In the genomic region with DNA sequence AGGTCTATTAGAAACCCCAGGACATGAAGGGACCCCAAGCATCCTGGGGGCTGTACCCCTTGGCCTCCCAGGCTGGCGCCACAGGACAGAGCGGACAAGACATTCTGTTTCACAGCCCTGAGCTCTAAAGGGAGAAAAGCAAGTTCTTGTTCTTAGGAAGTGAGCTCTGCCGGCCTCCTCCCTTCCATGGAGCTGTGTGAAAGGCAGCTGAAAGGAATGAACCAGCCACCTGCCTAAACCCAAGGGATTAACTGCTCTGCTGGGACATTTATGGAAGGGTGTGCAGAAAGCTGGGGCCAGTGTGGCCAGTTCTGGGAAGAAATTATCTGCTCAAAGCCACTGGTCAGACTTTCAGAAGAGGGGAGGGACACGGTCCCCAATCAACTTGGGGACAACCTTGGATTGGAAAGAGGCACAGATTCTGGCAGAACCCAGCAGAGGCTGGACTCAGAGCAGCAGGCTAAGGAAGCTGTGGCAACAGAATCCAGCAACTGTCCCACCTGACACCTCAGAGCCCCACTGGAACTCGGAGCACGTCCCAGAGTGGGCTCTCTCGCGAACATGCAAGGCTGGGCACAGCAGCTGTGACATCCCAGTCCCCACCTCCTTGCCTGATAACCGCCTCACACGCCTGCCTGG, we compare ENCODE assay signal across 8 cellular contexts. TPM values are rescaled to one million over a fixed set of nuclear protein-coding genes. Genes with fewer than 3 reads are reported as not detected.
DNase-seq lines count a peak whose midpoint lies in the region; ATAC-seq and TF ChIP-seq lines count a peak whose summit lies in the region.

No MANE protein-coding gene starts in this region.

- peak overlapping the region; percentile 100 for H3K4me3 Mint-ChIP-seq in CD4-positive, alpha-beta T cell
- peak overlapping the region; percentile 89 to 96 (median 93) for H3K4me3 Mint-ChIP-seq in brain

- H3K9me3 Mint-ChIP-seq in CD4-positive, alpha-beta T cell: no peaks in the 10 kb centered on the region
- H3K9me3 Mint-ChIP-seq in brain: no peaks in the 10 kb centered on the region

- H3K9me3 ChIP-seq in CD4-positive, alpha-beta T cell (ENCODE audit: control insufficient read depth, low read length): no peaks in the 10 kb centered on the region
- no peaks in the 10 kb centered on the region for H3K9me3 ChIP-seq in lung (ENCODE audit: control insufficient read depth in 2 of 2, insufficient read depth in 1 of 2, low read length in 1 of 2)
- H3K9me3 ChIP-seq in upper lobe of left lung: no peaks in the 10 kb centered on the region

- ATAC-seq in CD4-positive, alpha-beta T cell (ENCODE audit: poor library complexity): no peak
- ATAC-seq in lung (ENCODE audit: insufficient read depth, low FRiP score) (no peak), upper lobe of left lung (ENCODE audit: low FRiP score in 2 of 2) (no peak), GM18498 (IDR thresholded peaks at IDR 0.05; ENCODE audit: unreplicated experiment) (no peak)
- ATAC-seq in activated CD4-positive, CD25-positive, alpha-beta regulatory T cell treated with anti-CD3 and anti-CD28 coated beads, Interleukin-2, amount 50 U/mL, for 24 hours: no peak

- POLR2A ChIA-PET in CD4-positive, alpha-beta T cell (lab: Charles Lee): interaction anchor here (0.8 to 6.3 kb wide), 10 partner anchors 9 to 100 kb away, joined by 3 to 139 read pairs (median 12); partner anchors contain the start of genes DNAJC11, NOL9, PHF13 and TAS1R1

- H3K4me1 ChIP-seq in lung (ENCODE audit: control insufficient read depth in 2 of 2, insufficient read depth in 2 of 2, low read length in 2 of 2): peaks cover 3 to 16% of the 10 kb centered on the region in 2 donors
- peaks cover 51 to 68% (median 57%) of the 10 kb centered on the region in 4 donors for H3K4me1 ChIP-seq in upper lobe of left lung

- H3K27me3 ChIP-seq in CD4-positive, alpha-beta T cell (ENCODE audit: control insufficient read depth, insufficient read depth, low read length): no peaks in the 10 kb centered on the region
- H3K27me3 ChIP-seq in lung (ENCODE audit: control insufficient read depth, insufficient read depth) (no peaks in the 10 kb centered on the region), upper lobe of left lung (no peaks in the 10 kb centered on the region)

- intact Hi-C loops in CD4-positive, alpha-beta T cell (cut with DNase I, micrococcal nuclease): loop anchor here (1.0 to 10.0 kb wide), 3 partner anchors 20 to 46 kb away; partner anchors contain the start of genes NOL9 (in 1 of the 2) and TAS1R1 (in 1 of the 2)

- no peaks in the 10 kb centered on the region for H3K27me3 Mint-ChIP-seq in CD4-positive, alpha-beta T cell
- H3K27me3 Mint-ChIP-seq in brain: no peaks in the 10 kb centered on the region

- peak overlapping the region; percentile 95 for H3K4me3 ChIP-seq in lung
- peak overlapping the region; percentile 72 to 99 (median 78) for H3K4me3 ChIP-seq in upper lobe of left lung

- H3K36me3 ChIP-seq in lung (ENCODE audit: control insufficient read depth in 2 of 2, insufficient read depth in 2 of 2, low read length in 2 of 2) (peaks cover 0 to 30% of the 10 kb centered on the region in 2 donors), upper lobe of left lung (peaks cover 13 to 37% (median 29%) of the 10 kb centered on the region in 4 donors)

- H3K27ac ChIP-seq in CD4-positive, alpha-beta T cell (ENCODE audit: low read depth, low read length): peak overlapping the region; percentile 79
- peak overlapping the region; percentile 94 to 95 for H3K27ac ChIP-seq in lung (ENCODE audit: low read depth in 1 of 2, low read length in 1 of 2)
- peak overlapping the region; percentile 96 to 100 (median 98) for H3K27ac ChIP-seq in upper lobe of left lung

- TF ChIP-seq POLR2A in upper lobe of left lung (IDR thresholded peaks at IDR 0.05): no peak

- H3K4me1 Mint-ChIP-seq in CD4-positive, alpha-beta T cell (ENCODE audit: low read depth): peaks cover 54% of the 10 kb centered on the region
- peaks cover 49% of the 10 kb centered on the region for H3K4me1 Mint-ChIP-seq in brain

- peak overlapping the region; percentile 98 for H3K27ac Mint-ChIP-seq in CD4-positive, alpha-beta T cell
- peak overlapping the region; percentile 87 to 99 (median 97) for H3K27ac Mint-ChIP-seq in brain

- CTCF ChIA-PET in CD4-positive, alpha-beta T cell (lab: Charles Lee): interaction anchor here (1.1 to 5.3 kb wide), 4 partner anchors 16 to 101 kb away, joined by 3 to 22 read pairs (median 4); partner anchors contain the start of genes DNAJC11, NOL9, TAS1R1 and ZBTB48

- DNase-seq in CD4-positive, alpha-beta T cell: no peak
- peak; percentile 39 for DNase-seq in HT-29 (ENCODE audit: low spot score)
- DNase-seq in lung (ENCODE audit: low spot score): no peak
- DNase-seq in upper lobe of left lung: no peak
- DNase-seq in activated CD4-positive, alpha-beta T cell treated with anti-CD3 and anti-CD28 coated beads, Interleukin-2, amount 50 U/mL, for 48 hours: no peak

- no peak for TF ChIP-seq EP300 in upper lobe of left lung (IDR thresholded peaks at IDR 0.05)

- H3K36me3 Mint-ChIP-seq in CD4-positive, alpha-beta T cell (ENCODE audit: low read depth): peaks cover 55% of the 10 kb centered on the region
- H3K36me3 Mint-ChIP-seq in brain: peaks cover 20% of the 10 kb centered on the region

- WGBS in lung, 2 donors: 16 to 18% methylated on average over 10 of the region's 10 CpGs
- WGBS in upper lobe of left lung, 2 donors: 17 to 20% methylated on average over 10 of the region's 10 CpGs

- TF ChIP-seq CTCF in CD4-positive, alpha-beta T cell (IDR thresholded peaks at IDR 0.05): no peak
- TF ChIP-seq CTCF in brain (conservative IDR thresholded peaks at IDR 0.05): no peak
- no peak for TF ChIP-seq CTCF in lung (IDR thresholded peaks at IDR 0.05; ENCODE audit: control extremely low read depth, extremely low read depth)
- TF ChIP-seq CTCF in upper lobe of left lung (IDR thresholded peaks at IDR 0.05): no peak

RNA-seq across cellular contexts. Expression of gene KLHL21, which starts 2.1 kb away (rescaled TPM):
- total RNA-seq in CD4-positive, alpha-beta T cell: 10 to 100 TPM; 32.0 to 33.5 TPM
- 52.0 and 52.1 TPM in 2 replicates for total RNA-seq in HT-29 (2014; rRNA removed; shearing (Covaris generic))
- polyA plus RNA-seq in brain (ENCODE audit: insufficient read depth, low read depth, low replicate concordance) (22.0 TPM), lung (10 to 100 TPM in 1 of 2 donors, 1 to 10 TPM in 1; 9.2 to 23.3 TPM)
- total RNA-seq in lung (10 to 100 TPM; 16.0 to 31.3 TPM), upper lobe of left lung (10 to 100 TPM; 26.4 to 66.0 (median 39.7) TPM)

RNA-seq across cellular contexts. Expression of gene PHF13, which starts 13.0 kb away (rescaled TPM):
- total RNA-seq in CD4-positive, alpha-beta T cell: 1 to 10 TPM; 4.0 to 4.9 TPM
- total RNA-seq in HT-29 (2014; rRNA removed; shearing (Covaris generic)): 8.8 and 11.5 TPM in 2 replicates
- polyA plus RNA-seq in brain (ENCODE audit: insufficient read depth, low read depth, low replicate concordance) (31.7 TPM), lung (1 to 10 TPM; 5.4 to 5.6 TPM)
- total RNA-seq in lung (10 to 100 TPM in 1 of 2 donors, 1 to 10 TPM in 1; 8.9 to 20.6 TPM), upper lobe of left lung (10 to 100 TPM in 3 of 6 donors, 1 to 10 TPM in 3; 8.4 to 23.0 (median 9.8) TPM)

RNA-seq across cellular contexts. Expression of gene ZBTB48, which starts 20.7 kb away (rescaled TPM):
- 10 to 100 TPM; 31.4 to 31.7 TPM for total RNA-seq in CD4-positive, alpha-beta T cell
- 28.5 and 37.2 TPM in 2 replicates for total RNA-seq in HT-29 (2014; rRNA removed; shearing (Covaris generic))
- polyA plus RNA-seq in brain (ENCODE audit: insufficient read depth, low read depth, low replicate concordance): 24.0 TPM
- total RNA-seq in lung: 10 to 100 TPM; 21.6 to 41.3 TPM
- 10 to 100 TPM; 33.0 to 35.5 TPM for polyA plus RNA-seq in lung
- 10 to 100 TPM; 16.2 to 56.6 (median 36.9) TPM for total RNA-seq in upper lobe of left lung

RNA-seq across cellular contexts. Expression of gene THAP3, which starts 24.1 kb away (rescaled TPM):
- total RNA-seq in CD4-positive, alpha-beta T cell: 10 to 100 TPM; 15.2 to 18.7 TPM
- 19.6 and 22.7 TPM in 2 replicates for total RNA-seq in HT-29 (2014; rRNA removed; shearing (Covaris generic))
- polyA plus RNA-seq in brain (ENCODE audit: insufficient read depth, low read depth, low replicate concordance) (28.1 TPM), lung (10 to 100 TPM; 17.8 to 23.8 TPM)
- total RNA-seq in lung (10 to 100 TPM; 12.6 to 26.5 TPM), upper lobe of left lung (10 to 100 TPM in 5 of 6 donors, 1 to 10 TPM in 1; 7.7 to 26.2 (median 17.3) TPM)

RNA-seq across cellular contexts. Expression of gene TAS1R1, which starts 45.4 kb away (rescaled TPM):
- not detected for total RNA-seq in CD4-positive, alpha-beta T cell
- not detected in 2 replicates for total RNA-seq in HT-29 (2014; rRNA removed; shearing (Covaris generic))
- polyA plus RNA-seq in brain (ENCODE audit: insufficient read depth, low read depth, low replicate concordance): not detected
- under 1 TPM; 0.21 to 0.51 TPM for total RNA-seq in lung
- polyA plus RNA-seq in lung: under 1 TPM; 0.02 to 0.08 TPM
- under 1 TPM in 2 of 6 donors, not detected in 4; 0.11 to 0.15 TPM for total RNA-seq in upper lobe of left lung
